Comparison of ENCODE assay signal across 1 cellular context in genomic region chr11:35088226-35088625, GRCh38.
TF ChIP-seq lines count a peak whose summit lies in the region.

No MANE protein-coding gene starts in this region.

TF ChIP-seq in SK-N-SH treated with all-trans-retinoic acid at 6 μM for 48 hours, 23 proteins besides CTCF, POLR2A, EP300 and RAD21 (continued from another document):
- TF ChIP-seq POU6F1 (CRISPR knock-in tag; IDR thresholded peaks at IDR 0.05; ENCODE audit: borderline replicate concordance, low read depth) (no peak), ESRRG (CRISPR knock-in tag; IDR thresholded peaks at IDR 0.05) (no peak), OSR1 (CRISPR knock-in tag; IDR thresholded peaks at IDR 0.05) (no peak)
